ENCODE assay signal across 27 cellular contexts in genomic region chr7:152541892-152542291, GRCh38.
"Had no signal": no experiment of that assay in that cellular context is flagged by ENCODE, and none has a peak within 500 bp of the region (broad histone marks: within the 10 kb centered on the region; RNA-seq: fewer than 3 reads in every experiment).

No MANE protein-coding gene starts in this region.

- H3K27ac ChIP-seq: adrenal gland, body of pancreas, breast epithelium, RWPE1 had no signal

- H3K36me3 ChIP-seq: adrenal gland, breast epithelium had no signal

- H3K4me1 ChIP-seq: adrenal gland, body of pancreas, breast epithelium had no signal

- H3K27me3 ChIP-seq: adrenal gland, body of pancreas, breast epithelium had no signal

- DNase-seq: activated CD4-positive, alpha-beta T cell treated with anti-CD3 and anti-CD28 coated beads for 36 hours; activated CD4-positive, alpha-beta T cell treated with anti-CD3 and anti-CD28 coated beads, Interleukin-2, amount 10 ng/mL, durations not matched to agents 7 days and 5 days; activated CD4-positive, alpha-beta T cell treated with anti-CD3 and anti-CD28 coated beads, Interleukin-2, amount 50 U/mL, for 48 hours; activated CD8-positive, alpha-beta memory T cell treated with anti-CD3 and anti-CD28 coated beads, Interleukin-2, amount 50 U/mL, for 4 hours; activated gamma-delta T cell treated with Interleukin-2 at 50 U/mL for 16 hours; activated naive CD4-positive, alpha-beta T cell treated with anti-CD3 and anti-CD28 coated beads for 36 hours; activated T-cell treated with anti-CD3 and anti-CD28 coated beads for 4 hours; activated T-cell treated with anti-CD3 and anti-CD28 coated beads, Interleukin-2, amount 50 U/mL, for 4 hours; body of pancreas; NCI-H1105; NCI-H1417 treated with DMSO at 0.1 percent for 48 hours; NCI-H187 treated with DMSO at 0.1 percent for 48 hours; NCI-H2081; NCI-H2171 treated with DMSO at 0.1 percent for 48 hours; NCI-H2227 treated with DMSO at 0.1 percent for 48 hours; NCI-H446; NCI-H510A treated with DMSO at 0.1 percent for 48 hours; NCI-H526 treated with DMSO at 0.1 percent for 48 hours; NCI-H82; PC-9 had no signal

- ATAC-seq: activated CD4-positive, alpha-beta T cell treated with anti-CD3 and anti-CD28 coated beads for 36 hours; activated CD4-positive, CD25-positive, alpha-beta regulatory T cell treated with anti-CD3 and anti-CD28 coated beads, Interleukin-2, amount 50 U/mL, for 24 hours; activated naive CD4-positive, alpha-beta T cell treated with anti-CD3 and anti-CD28 coated beads, Interleukin-2, amount 50 U/mL, for 72 hours; activated T-cell treated with anti-CD3 and anti-CD28 coated beads, Interleukin-2, amount 50 U/mL, for 4 hours; body of pancreas; Right ventricle myocardium inferior; WTC11 had no signal

- H3K4me3 ChIP-seq: adrenal gland, body of pancreas, breast epithelium, PC-9 had no signal

- H3K9me3 ChIP-seq: adrenal gland, body of pancreas, breast epithelium had no signal
